8 cellular contexts compared by ENCODE assay signal in genomic region chr1:109617291-109617801, GRCh38. TPM values are rescaled to one million over a fixed set of nuclear protein-coding genes. Genes with fewer than 3 reads are reported as not detected.
DNase-seq lines count a peak whose midpoint lies in the region; ATAC-seq, FAIRE-seq and TF ChIP-seq lines count a peak whose summit lies in the region.

No MANE protein-coding gene starts in this region.

- intact Hi-C loops in activated CD8-positive, alpha-beta T cell treated with anti-CD3 and anti-CD28 coated beads for 36 hours (cut with micrococcal nuclease) = no loop called here
- intact Hi-C loops in kidney (cut with DNase I) = no loop called here

- no peak for FAIRE-seq in kidney (lab: Jason Lieb, UNC)

- POLR2A ChIA-PET in activated CD8-positive, alpha-beta T cell treated with anti-CD3 and anti-CD28 coated beads, Interleukin-2, amount 10 ng/mL, durations not matched to agents 7 days and 5 days (lab: Charles Lee) = interaction anchor here (2.1 kb wide), 1 partner anchor 69 kb away, joined by 12 read pairs; the partner anchor contains the start of gene GNAI3
- POLR2A ChIA-PET in activated CD8-positive, alpha-beta T cell treated with anti-CD3 and anti-CD28 coated beads for 36 hours (lab: Charles Lee) = interaction anchor here (0.9 kb wide), 1 partner anchor 69 kb away, joined by 3 read pairs; the partner anchor contains the start of gene GNAI3

- H3K27me3 Mint-ChIP-seq in activated CD8-positive, alpha-beta T cell treated with anti-CD3 and anti-CD28 coated beads, Interleukin-2, amount 10 ng/mL, durations not matched to agents 7 days and 5 days (ENCODE audit: low read depth) = peaks cover 3% of the 10 kb centered on the region
- H3K27me3 Mint-ChIP-seq in activated CD8-positive, alpha-beta T cell treated with anti-CD3 and anti-CD28 coated beads for 36 hours = no peaks in the 10 kb centered on the region
- no peaks in the 10 kb centered on the region for H3K27me3 Mint-ChIP-seq in stimulated activated memory B cell treated with anti-CD40 and anti-IgM and Interleukin-4, amounts not matched to agents 10 μg/mL and 1 μg/mL and 100 μg/mL, for 72 hours

- no peak for TF ChIP-seq CTCF in activated CD8-positive, alpha-beta T cell treated with anti-CD3 and anti-CD28 coated beads for 36 hours (IDR thresholded peaks at IDR 0.05)
- TF ChIP-seq CTCF in kidney (IDR thresholded peaks at IDR 0.05; ENCODE audit: borderline replicate concordance, extremely low read depth, insufficient read depth) = no peak

- H3K4me1 Mint-ChIP-seq in activated CD8-positive, alpha-beta T cell treated with anti-CD3 and anti-CD28 coated beads, Interleukin-2, amount 10 ng/mL, durations not matched to agents 7 days and 5 days (ENCODE audit: low read depth) = peaks cover 44% of the 10 kb centered on the region
- peaks cover 37% of the 10 kb centered on the region for H3K4me1 Mint-ChIP-seq in activated CD8-positive, alpha-beta T cell treated with anti-CD3 and anti-CD28 coated beads for 36 hours (ENCODE audit: low read depth)
- H3K4me1 Mint-ChIP-seq in stimulated activated memory B cell treated with anti-CD40 and anti-IgM and Interleukin-4, amounts not matched to agents 10 μg/mL and 1 μg/mL and 100 μg/mL, for 72 hours = peaks cover 61% of the 10 kb centered on the region

- DNase-seq in activated CD8-positive, alpha-beta T cell treated with anti-CD3 and anti-CD28 coated beads, Interleukin-2, amount 10 ng/mL, durations not matched to agents 7 days and 5 days = no peak
- DNase-seq in activated CD8-positive, alpha-beta T cell treated with anti-CD3 and anti-CD28 coated beads for 36 hours = no peak
- DNase-seq in SIG-M5 (lab: John Stamatoyannopoulos, UW) = peak; percentile 27
- DNase-seq in fibroblast of the conjunctiva (ENCODE audit: low read depth) = peak; percentile 49
- no peak for DNase-seq in kidney

- H3K9me3 Mint-ChIP-seq in activated CD8-positive, alpha-beta T cell treated with anti-CD3 and anti-CD28 coated beads, Interleukin-2, amount 10 ng/mL, durations not matched to agents 7 days and 5 days (ENCODE audit: insufficient read depth) = no peaks in the 10 kb centered on the region
- no peaks in the 10 kb centered on the region for H3K9me3 Mint-ChIP-seq in activated CD8-positive, alpha-beta T cell treated with anti-CD3 and anti-CD28 coated beads for 36 hours
- no peaks in the 10 kb centered on the region for H3K9me3 Mint-ChIP-seq in stimulated activated memory B cell treated with anti-CD40 and anti-IgM and Interleukin-4, amounts not matched to agents 10 μg/mL and 1 μg/mL and 100 μg/mL, for 72 hours

- H3K4me3 Mint-ChIP-seq in activated CD8-positive, alpha-beta T cell treated with anti-CD3 and anti-CD28 coated beads, Interleukin-2, amount 10 ng/mL, durations not matched to agents 7 days and 5 days = no peak overlapping the region
- no peak overlapping the region for H3K4me3 Mint-ChIP-seq in activated CD8-positive, alpha-beta T cell treated with anti-CD3 and anti-CD28 coated beads for 36 hours
- no peak overlapping the region for H3K4me3 Mint-ChIP-seq in stimulated activated memory B cell treated with anti-CD40 and anti-IgM and Interleukin-4, amounts not matched to agents 10 μg/mL and 1 μg/mL and 100 μg/mL, for 72 hours

- CTCF ChIA-PET in activated CD8-positive, alpha-beta T cell treated with anti-CD3 and anti-CD28 coated beads, Interleukin-2, amount 10 ng/mL, durations not matched to agents 7 days and 5 days (lab: Charles Lee) = interaction anchor here (0.7 to 5.1 kb wide), 6 partner anchors 13 to 72 kb away, joined by 3 to 34 read pairs (median 7); partner anchors contain the start of gene GNAI3
- CTCF ChIA-PET in activated CD8-positive, alpha-beta T cell treated with anti-CD3 and anti-CD28 coated beads for 36 hours (lab: Charles Lee) = interaction anchor here (0.6 to 7.8 kb wide), 9 partner anchors 13 to 367 kb away, joined by 3 to 71 read pairs (median 6); partner anchors contain the start of genes AHCYL1 and CYB561D1

- H3K4me1 ChIP-seq in kidney (ENCODE audit: control insufficient read depth in 1 of 2, insufficient read depth in 1 of 2, low read depth in 1 of 2, low read length in 2 of 2) = peaks cover 10 to 25% of the 10 kb centered on the region in 2 donors

- ATAC-seq in activated CD8-positive, alpha-beta T cell treated with anti-CD3 and anti-CD28 coated beads, Interleukin-2, amount 10 ng/mL, durations not matched to agents 7 days and 5 days = no peak
- no peak for ATAC-seq in activated CD8-positive, alpha-beta T cell treated with anti-CD3 and anti-CD28 coated beads for 36 hours
- no peak for ATAC-seq in stimulated activated memory B cell treated with anti-CD40 and anti-IgM and Interleukin-4, amounts not matched to agents 10 μg/mL and 1 μg/mL and 100 μg/mL, for 72 hours
- no peak for ATAC-seq in HG02852 (IDR thresholded peaks at IDR 0.05; ENCODE audit: unreplicated experiment)
- no peak for ATAC-seq in HG03039 (IDR thresholded peaks at IDR 0.05; ENCODE audit: unreplicated experiment)

- H3K27ac ChIP-seq in kidney (ENCODE audit: low read depth in 2 of 2, low read length in 2 of 2) = peak overlapping the region in 1 of 2 donors; percentile 18

- H3K36me3 Mint-ChIP-seq in activated CD8-positive, alpha-beta T cell treated with anti-CD3 and anti-CD28 coated beads, Interleukin-2, amount 10 ng/mL, durations not matched to agents 7 days and 5 days (ENCODE audit: low read depth) = peaks cover 6% of the 10 kb centered on the region
- H3K36me3 Mint-ChIP-seq in activated CD8-positive, alpha-beta T cell treated with anti-CD3 and anti-CD28 coated beads for 36 hours (ENCODE audit: low read depth) = peaks cover 9% of the 10 kb centered on the region
- H3K36me3 Mint-ChIP-seq in stimulated activated memory B cell treated with anti-CD40 and anti-IgM and Interleukin-4, amounts not matched to agents 10 μg/mL and 1 μg/mL and 100 μg/mL, for 72 hours = no peaks in the 10 kb centered on the region

- no peaks in the 10 kb centered on the region for H3K36me3 ChIP-seq in kidney (ENCODE audit: control insufficient read depth in 1 of 2, insufficient read depth in 2 of 2, low read length in 2 of 2)

- no peaks in the 10 kb centered on the region for H3K9me3 ChIP-seq in kidney (ENCODE audit: control insufficient read depth in 1 of 2, low read length in 2 of 2)

- H3K4me3 ChIP-seq in kidney (ENCODE audit: low read length in 2 of 2) = no peak overlapping the region

- peak overlapping the region; percentile 48 for H3K27ac Mint-ChIP-seq in activated CD8-positive, alpha-beta T cell treated with anti-CD3 and anti-CD28 coated beads, Interleukin-2, amount 10 ng/mL, durations not matched to agents 7 days and 5 days
- no peak overlapping the region for H3K27ac Mint-ChIP-seq in activated CD8-positive, alpha-beta T cell treated with anti-CD3 and anti-CD28 coated beads for 36 hours
- peak overlapping the region; percentile 4 for H3K27ac Mint-ChIP-seq in stimulated activated memory B cell treated with anti-CD40 and anti-IgM and Interleukin-4, amounts not matched to agents 10 μg/mL and 1 μg/mL and 100 μg/mL, for 72 hours

- no peak overlapping the region for H3K9ac ChIP-seq in kidney (ENCODE audit: low read length in 2 of 2)

RNA-seq across cellular contexts. Expression of gene GNAT2, which starts 2.1 kb away (rescaled TPM):
- not detected for total RNA-seq in activated CD8-positive, alpha-beta T cell treated with anti-CD3 and anti-CD28 coated beads, Interleukin-2, amount 10 ng/mL, durations not matched to agents 7 days and 5 days
- total RNA-seq in activated CD8-positive, alpha-beta T cell treated with anti-CD3 and anti-CD28 coated beads for 36 hours = under 1 TPM; 0.81 to 0.88 TPM
- not detected for total RNA-seq in kidney
- not detected for polyA plus RNA-seq in kidney (ENCODE audit: insufficient read depth, low read depth, low replicate concordance)

RNA-seq across cellular contexts. Expression of gene AMPD2, which starts 2.3 kb away (rescaled TPM):
- total RNA-seq in activated CD8-positive, alpha-beta T cell treated with anti-CD3 and anti-CD28 coated beads, Interleukin-2, amount 10 ng/mL, durations not matched to agents 7 days and 5 days = 100 to 1,000 TPM; 123 to 133 TPM
- total RNA-seq in activated CD8-positive, alpha-beta T cell treated with anti-CD3 and anti-CD28 coated beads for 36 hours = 100 to 1,000 TPM; 107 to 119 TPM
- 55.3 TPM for total RNA-seq in kidney
- polyA plus RNA-seq in kidney (ENCODE audit: insufficient read depth, low read depth, low replicate concordance) = 21.1 TPM

RNA-seq across cellular contexts. Expression of gene GSTM4, which starts 38.6 kb away (rescaled TPM):
- total RNA-seq in activated CD8-positive, alpha-beta T cell treated with anti-CD3 and anti-CD28 coated beads, Interleukin-2, amount 10 ng/mL, durations not matched to agents 7 days and 5 days = 10 to 100 TPM; 17.0 to 18.5 TPM
- total RNA-seq in activated CD8-positive, alpha-beta T cell treated with anti-CD3 and anti-CD28 coated beads for 36 hours = 10 to 100 TPM in 1 of 2 experiments, 1 to 10 TPM in 1; 8.3 to 10.5 TPM
- total RNA-seq in kidney = 34.0 TPM
- polyA plus RNA-seq in kidney (ENCODE audit: insufficient read depth, low read depth, low replicate concordance) = 117 TPM

RNA-seq across cellular contexts. Expression of gene GSTM2, which starts 50.5 kb away (rescaled TPM):
- total RNA-seq in activated CD8-positive, alpha-beta T cell treated with anti-CD3 and anti-CD28 coated beads, Interleukin-2, amount 10 ng/mL, durations not matched to agents 7 days and 5 days = 10 to 100 TPM; 18.2 to 19.3 TPM
- total RNA-seq in activated CD8-positive, alpha-beta T cell treated with anti-CD3 and anti-CD28 coated beads for 36 hours = 10 to 100 TPM; 13.6 to 16.2 TPM
- 47.1 TPM for total RNA-seq in kidney
- polyA plus RNA-seq in kidney (ENCODE audit: insufficient read depth, low read depth, low replicate concordance) = 116 TPM

Comparison
In these comparisons a context has a peak if more than half of its experiments do, and no peak if none do; other contexts are left out.
1. DNase-seq: peak in SIG-M5 (single experiment) and fibroblast of the conjunctiva (single experiment); none in activated CD8-positive, alpha-beta T cell treated with anti-CD3 and anti-CD28 coated beads, Interleukin-2, amount 10 ng/mL, durations not matched to agents 7 days and 5 days (single experiment), activated CD8-positive, alpha-beta T cell treated with anti-CD3 and anti-CD28 coated beads for 36 hours (single experiment) and kidney (single experiment).